In the genomic region with DNA sequence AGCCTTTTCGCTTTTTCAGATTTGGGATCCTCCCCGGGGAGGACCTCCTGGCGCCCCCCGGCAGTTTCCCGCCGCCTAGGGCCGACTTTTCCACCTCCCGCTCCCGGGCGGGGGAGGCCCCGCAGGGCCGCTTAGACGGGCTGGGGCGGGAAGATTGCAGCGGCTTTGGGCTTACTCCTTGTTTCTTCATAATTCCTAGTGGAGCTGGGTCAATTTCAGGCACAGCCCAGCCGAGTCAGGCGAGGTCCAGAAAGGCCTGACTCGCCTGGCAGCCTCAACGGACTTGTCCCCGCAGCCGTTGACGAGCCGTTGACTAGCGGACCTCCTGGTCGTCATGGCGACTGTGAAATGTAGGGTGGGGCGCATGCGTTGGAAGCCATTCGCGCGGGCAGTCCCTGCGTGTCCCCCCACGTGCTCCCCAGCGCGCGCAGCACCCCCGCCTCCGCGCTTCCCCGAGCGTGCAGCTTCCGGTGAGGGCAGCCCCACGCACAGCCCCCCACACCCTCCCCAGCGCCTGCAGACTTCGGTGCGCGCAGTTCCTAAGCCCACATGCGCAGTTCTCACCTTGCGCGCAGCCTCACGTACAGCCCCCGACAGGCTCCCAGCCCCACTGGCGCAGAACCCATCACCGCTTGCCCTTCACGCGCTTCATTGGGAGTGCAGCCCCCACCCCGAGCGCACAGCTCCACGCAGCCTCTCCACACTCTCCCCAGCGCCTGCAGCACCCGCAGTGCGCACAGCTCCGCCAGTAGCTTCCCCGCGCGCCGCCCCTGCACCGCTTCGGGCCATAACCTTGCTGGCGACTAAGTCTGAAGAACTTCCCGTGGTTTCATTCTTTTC, we compare ENCODE assay signal across 8 cellular contexts. TPM values are rescaled to one million over a fixed set of nuclear protein-coding genes. Genes with fewer than 3 reads are reported as not detected.
DNase-seq lines count a peak whose midpoint lies in the region; ATAC-seq and TF ChIP-seq lines count a peak whose summit lies in the region.
"Not testable (repeated sequence)": the region's sequence is repeated elsewhere in the genome, so short reads cannot be mapped to it uniquely, and the experiment has no call there.

No MANE protein-coding gene starts in this region.

- H2AFZ ChIP-seq in neuron (ENCODE audit: low read depth, low read length), result peak overlapping the region; percentile 68

- H3K9me3 ChIP-seq in MG63; neuron (ENCODE audit: low read length): not testable (repeated sequence)

- ATAC-seq in foreskin keratinocyte, result peak; percentile 85

- H3K27me3 Mint-ChIP-seq in stimulated activated naive CD8-positive, alpha-beta T cell treated with anti-CD3 and anti-CD28 coated beads, Interleukin-15, Interleukin-2, amounts not matched to agents 100 ng/mL and 50 ng/mL, for 24 hours, result not testable (repeated sequence)

- H3K27ac ChIP-seq in foreskin keratinocyte, result not testable (repeated sequence)

- not testable (repeated sequence) for H3K36me3 ChIP-seq in GM06990 (ENCODE audit: control insufficient read depth, insufficient read depth, low read length); MG63; neuron (ENCODE audit: insufficient read depth, low read length)

- not testable (repeated sequence) for H3K27me3 ChIP-seq in GM06990 (replicated peaks; ENCODE audit: control insufficient read depth, insufficient read depth, low read length); MG63; neuron (ENCODE audit: insufficient read depth, low read length)
- peaks cover 15% of the 10 kb centered on the region for H3K27me3 ChIP-seq in foreskin keratinocyte

- peak overlapping the region; percentile 78 for H3K4me3 ChIP-seq in GM06990 (replicated peaks; ENCODE audit: low read depth, low read length)
- peak overlapping the region; percentile 54 for H3K4me3 ChIP-seq in HFF-Myc (replicated peaks; ENCODE audit: low read depth, low read length)
- peak overlapping the region; percentile 57 for H3K4me3 ChIP-seq in MG63
- H3K4me3 ChIP-seq in neuron (ENCODE audit: low read length), result peak overlapping the region; percentile 64

- H3K36me3 Mint-ChIP-seq in stimulated activated naive CD8-positive, alpha-beta T cell treated with anti-CD3 and anti-CD28 coated beads, Interleukin-15, Interleukin-2, amounts not matched to agents 100 ng/mL and 50 ng/mL, for 24 hours (ENCODE audit: low read depth), result not testable (repeated sequence)

- peak overlapping the region; percentile 99 for H3K27ac Mint-ChIP-seq in stimulated activated naive CD8-positive, alpha-beta T cell treated with anti-CD3 and anti-CD28 coated beads, Interleukin-15, Interleukin-2, amounts not matched to agents 100 ng/mL and 50 ng/mL, for 24 hours

- DNase-seq in GM06990 (ENCODE audit: extremely low read depth, insufficient read length) (peak; percentile 84), MG63 (peak; percentile 79), SK-N-DZ (ENCODE audit: low spot score) (peak; percentile 85), foreskin keratinocyte (peak; percentile 11 to 37)
- DNase-seq in HFF-Myc (ENCODE audit: extremely low read depth, low read depth), result not testable (repeated sequence)
- peak; percentile 62 to 87 (median 77) for DNase-seq in activated naive CD4-positive, alpha-beta T cell (lab: John Stamatoyannopoulos, UW)

- not testable (repeated sequence) for H3K4me1 ChIP-seq in foreskin keratinocyte; neuron (ENCODE audit: insufficient read depth, low read length)

- peaks cover 30% of the 10 kb centered on the region for H3K4me1 Mint-ChIP-seq in stimulated activated naive CD8-positive, alpha-beta T cell treated with anti-CD3 and anti-CD28 coated beads, Interleukin-15, Interleukin-2, amounts not matched to agents 100 ng/mL and 50 ng/mL, for 24 hours (ENCODE audit: low read depth)

- H3K4me3 Mint-ChIP-seq in stimulated activated naive CD8-positive, alpha-beta T cell treated with anti-CD3 and anti-CD28 coated beads, Interleukin-15, Interleukin-2, amounts not matched to agents 100 ng/mL and 50 ng/mL, for 24 hours, result peak overlapping the region; percentile 88

- not testable (repeated sequence) for TF ChIP-seq CTCF in GM06990 (IDR thresholded peaks at IDR 0.05; ENCODE audit: insufficient read depth, low read length, poor library complexity, severe bottlenecking); HFF-Myc (IDR thresholded peaks at IDR 0.05; ENCODE audit: low read depth, low read length, missing control alignments); foreskin keratinocyte (conservative IDR thresholded peaks at IDR 0.05)

- H3K9me3 Mint-ChIP-seq in stimulated activated naive CD8-positive, alpha-beta T cell treated with anti-CD3 and anti-CD28 coated beads, Interleukin-15, Interleukin-2, amounts not matched to agents 100 ng/mL and 50 ng/mL, for 24 hours, result not testable (repeated sequence)

RNA-seq across cellular contexts. Expression of a gene that starts 17.1 kb away (rescaled TPM):
- 44.3 and 56.3 TPM in 2 replicates for total RNA-seq in MG63 (2014; rRNA removed; shearing (Covaris generic); ENCODE audit: low replicate concordance)
- polyA plus RNA-seq in SK-N-DZ (2014; cell fraction: cytosol; rRNA removed), result 162 and 166 TPM in 2 replicates
- polyA plus RNA-seq in SK-N-DZ (2014; cell fraction: nucleus; rRNA removed), result 184 and 214 TPM in 2 replicates
- total RNA-seq in foreskin keratinocyte, result 41.7 and 42.3 TPM in 2 replicates
- polyA plus RNA-seq in foreskin keratinocyte, result 37.5 and 43.7 TPM in 2 replicates
